ENCODE assay signal across 7 cellular contexts in the genomic region with DNA sequence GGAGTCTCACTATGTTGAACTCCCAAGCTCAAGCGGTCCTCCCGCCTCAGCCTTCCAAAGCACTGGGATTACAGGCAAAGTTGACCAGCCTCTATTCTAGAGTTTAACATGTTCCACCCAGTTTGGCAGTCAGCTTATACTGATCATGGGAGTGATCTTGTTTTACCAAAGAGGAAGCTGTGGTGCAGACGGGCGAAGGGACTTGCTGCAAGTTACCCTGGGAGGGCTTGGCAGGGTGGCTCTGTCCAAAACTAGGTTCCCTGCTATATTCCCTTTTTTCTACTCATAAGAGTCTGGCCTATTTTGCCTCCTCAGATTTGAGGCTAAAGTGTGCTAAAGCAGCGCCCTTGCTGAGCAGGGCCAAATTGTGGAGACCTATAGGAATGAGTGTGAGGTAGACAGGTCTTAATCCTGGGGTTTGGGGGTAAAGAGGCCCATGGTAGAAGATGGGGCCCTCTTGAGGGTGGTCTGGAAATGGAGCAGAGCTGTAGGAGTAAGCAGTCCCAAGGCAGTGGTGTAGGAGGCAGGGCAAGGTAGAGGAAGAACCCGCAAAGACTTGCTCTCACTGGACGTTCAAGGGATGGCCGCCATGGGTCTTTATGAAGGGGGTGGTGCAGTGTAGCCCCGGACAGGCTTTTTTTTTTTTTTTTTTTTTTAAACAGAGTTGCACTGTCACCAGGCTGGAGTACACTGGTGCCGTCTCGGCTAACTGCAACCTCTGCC. TPM values are rescaled to one million over a fixed set of nuclear protein-coding genes. Genes with fewer than 3 reads are reported as not detected.
DNase-seq lines count a peak whose midpoint lies in the region; ATAC-seq and TF ChIP-seq lines count a peak whose summit lies in the region.
"Had no signal": no experiment of that assay in that cellular context is flagged by ENCODE, and none has a peak within 500 bp of the region (broad histone marks: within the 10 kb centered on the region; RNA-seq: fewer than 3 reads in every experiment).

No MANE protein-coding gene starts in this region.

- H3K36me3 Mint-ChIP-seq in activated naive CD4-positive, alpha-beta T cell treated with anti-CD3 and anti-CD28 coated beads, Interleukin-2, amount 10 ng/mL, durations not matched to agents 7 days and 5 days, result peaks cover 56% of the 10 kb centered on the region
- peaks cover 88% of the 10 kb centered on the region for H3K36me3 Mint-ChIP-seq in activated T-helper 17 cell treated with anti-CD3 and anti-CD28 coated beads, Interleukin-2, amount 50 U/mL, for 72 hours (ENCODE audit: low read depth)
- peaks cover 58 to 62% of the 10 kb centered on the region in 2 donors for H3K36me3 Mint-ChIP-seq in stimulated activated naive B cell treated with anti-CD40 and anti-IgM and Interleukin-4, amounts not matched to agents 10 μg/mL and 1 μg/mL and 100 μg/mL, for 72 hours

- TF ChIP-seq CTCF in GM10248 (IDR thresholded peaks at IDR 0.05; ENCODE audit: control extremely low read depth, extremely low read depth, low read depth, missing control alignments), result no peak

- POLR2A ChIA-PET in GM10248 (lab: Yijun Ruan, JAX), result interaction anchor here (0.6 to 2.6 kb wide), 3 partner anchors 10 to 619 kb away, joined by 6 to 10 read pairs (median 7); no protein-coding TSS in a partner anchor

- H3K4me3 Mint-ChIP-seq in activated naive CD4-positive, alpha-beta T cell treated with anti-CD3 and anti-CD28 coated beads, Interleukin-2, amount 10 ng/mL, durations not matched to agents 7 days and 5 days, result peak overlapping the region; percentile 14
- peak overlapping the region; percentile 90 for H3K4me3 Mint-ChIP-seq in activated T-helper 17 cell treated with anti-CD3 and anti-CD28 coated beads, Interleukin-2, amount 50 U/mL, for 72 hours
- peak overlapping the region; percentile 85 to 92 for H3K4me3 Mint-ChIP-seq in stimulated activated naive B cell treated with anti-CD40 and anti-IgM and Interleukin-4, amounts not matched to agents 10 μg/mL and 1 μg/mL and 100 μg/mL, for 72 hours

- no peaks in the 10 kb centered on the region for H3K9me3 Mint-ChIP-seq in activated naive CD4-positive, alpha-beta T cell treated with anti-CD3 and anti-CD28 coated beads, Interleukin-2, amount 10 ng/mL, durations not matched to agents 7 days and 5 days
- no peaks in the 10 kb centered on the region for H3K9me3 Mint-ChIP-seq in activated T-helper 17 cell treated with anti-CD3 and anti-CD28 coated beads, Interleukin-2, amount 50 U/mL, for 72 hours
- H3K9me3 Mint-ChIP-seq in stimulated activated naive B cell treated with anti-CD40 and anti-IgM and Interleukin-4, amounts not matched to agents 10 μg/mL and 1 μg/mL and 100 μg/mL, for 72 hours, result no peaks in the 10 kb centered on the region

- ATAC-seq in activated T-helper 17 cell treated with anti-CD3 and anti-CD28 coated beads, Interleukin-2, amount 50 U/mL, for 72 hours (replicated peaks), result no peak
- ATAC-seq in stimulated activated naive B cell treated with anti-CD40 and anti-IgM and Interleukin-4, amounts not matched to agents 10 μg/mL and 1 μg/mL and 100 μg/mL, for 72 hours (replicated peaks), result no peak
- ATAC-seq in GM18868 (IDR thresholded peaks at IDR 0.05; ENCODE audit: unreplicated experiment), result no peak

- H3K27ac Mint-ChIP-seq in activated naive CD4-positive, alpha-beta T cell treated with anti-CD3 and anti-CD28 coated beads, Interleukin-2, amount 10 ng/mL, durations not matched to agents 7 days and 5 days, result peak overlapping the region; percentile 56
- peak overlapping the region; percentile 98 for H3K27ac Mint-ChIP-seq in activated T-helper 17 cell treated with anti-CD3 and anti-CD28 coated beads, Interleukin-2, amount 50 U/mL, for 72 hours
- peak overlapping the region; percentile 89 for H3K27ac Mint-ChIP-seq in stimulated activated naive B cell treated with anti-CD40 and anti-IgM and Interleukin-4, amounts not matched to agents 10 μg/mL and 1 μg/mL and 100 μg/mL, for 72 hours

- no peaks in the 10 kb centered on the region for H3K27me3 Mint-ChIP-seq in activated naive CD4-positive, alpha-beta T cell treated with anti-CD3 and anti-CD28 coated beads, Interleukin-2, amount 10 ng/mL, durations not matched to agents 7 days and 5 days
- no peaks in the 10 kb centered on the region for H3K27me3 Mint-ChIP-seq in activated T-helper 17 cell treated with anti-CD3 and anti-CD28 coated beads, Interleukin-2, amount 50 U/mL, for 72 hours
- no peaks in the 10 kb centered on the region for H3K27me3 Mint-ChIP-seq in stimulated activated naive B cell treated with anti-CD40 and anti-IgM and Interleukin-4, amounts not matched to agents 10 μg/mL and 1 μg/mL and 100 μg/mL, for 72 hours

- H3K4me1 Mint-ChIP-seq in activated naive CD4-positive, alpha-beta T cell treated with anti-CD3 and anti-CD28 coated beads, Interleukin-2, amount 10 ng/mL, durations not matched to agents 7 days and 5 days, result peaks cover 69% of the 10 kb centered on the region
- peaks cover 35% of the 10 kb centered on the region for H3K4me1 Mint-ChIP-seq in activated T-helper 17 cell treated with anti-CD3 and anti-CD28 coated beads, Interleukin-2, amount 50 U/mL, for 72 hours
- peaks cover 40 to 69% of the 10 kb centered on the region in 2 donors for H3K4me1 Mint-ChIP-seq in stimulated activated naive B cell treated with anti-CD40 and anti-IgM and Interleukin-4, amounts not matched to agents 10 μg/mL and 1 μg/mL and 100 μg/mL, for 72 hours

- CTCF ChIA-PET in activated naive CD4-positive, alpha-beta T cell treated with anti-CD3 and anti-CD28 coated beads, Interleukin-2, amount 10 ng/mL, durations not matched to agents 7 days and 5 days (lab: Charles Lee), result interaction anchor here (1.1 to 3.0 kb wide), 2 partner anchors 9 to 71 kb away, joined by 3 to 18 read pairs; no protein-coding TSS in a partner anchor
- CTCF ChIA-PET in GM10248 (lab: Yijun Ruan, JAX), result interaction anchor here (0.6 to 7.3 kb wide), 6 partner anchors 10 to 94 kb away, joined by 3 to 33 read pairs (median 4); no protein-coding TSS in a partner anchor

- DNase-seq in activated naive CD4-positive, alpha-beta T cell treated with anti-CD3 and anti-CD28 coated beads, Interleukin-2, amount 10 ng/mL, durations not matched to agents 7 days and 5 days, result no peak
- no peak for DNase-seq in activated naive CD4-positive, alpha-beta T cell treated with anti-CD3 and anti-CD28 coated beads, Interleukin-2, amount 50 U/mL, for 16 hours
- no peak for DNase-seq in stimulated activated naive B cell treated with anti-CD40 and anti-IgM and Interleukin-4, amounts not matched to agents 10 μg/mL and 1 μg/mL and 100 μg/mL, for 72 hours
- DNase-seq in GM10248 (ENCODE audit: extremely low spot score), result no peak
- DNase-seq: brain microvascular endothelial cell had no signal

RNA-seq across cellular contexts. Expression of a gene that starts 3.3 kb away (rescaled TPM):
- 1,000 to 10,000 TPM; 3,531 to 4,049 TPM for total RNA-seq in activated T-helper 17 cell treated with anti-CD3 and anti-CD28 coated beads, Interleukin-2, amount 50 U/mL, for 72 hours

RNA-seq across cellular contexts. Expression of a gene that starts 13.7 kb away (rescaled TPM):
- under 1 TPM; 0.22 to 0.98 TPM for total RNA-seq in activated T-helper 17 cell treated with anti-CD3 and anti-CD28 coated beads, Interleukin-2, amount 50 U/mL, for 72 hours

RNA-seq across cellular contexts. Expression of a gene that starts 18.5 kb away (rescaled TPM):
- not detected for total RNA-seq in activated T-helper 17 cell treated with anti-CD3 and anti-CD28 coated beads, Interleukin-2, amount 50 U/mL, for 72 hours

RNA-seq across cellular contexts. Expression of a gene that starts 18.9 kb away (rescaled TPM):
- not detected for total RNA-seq in activated T-helper 17 cell treated with anti-CD3 and anti-CD28 coated beads, Interleukin-2, amount 50 U/mL, for 72 hours

RNA-seq across cellular contexts. Expression of a gene that starts 19.6 kb away (rescaled TPM):
- total RNA-seq in activated T-helper 17 cell treated with anti-CD3 and anti-CD28 coated beads, Interleukin-2, amount 50 U/mL, for 72 hours, result 100 to 1,000 TPM; 255 to 337 TPM

Comparison
In these comparisons a context has a peak if more than half of its experiments do, and no peak if none do; other contexts are left out.
1. H3K4me3 Mint-ChIP-seq: peak in every context shown above with its lines; median percentile 90 in activated T-helper 17 cell treated with anti-CD3 and anti-CD28 coated beads, Interleukin-2, amount 50 U/mL, for 72 hours; 88 in stimulated activated naive B cell treated with anti-CD40 and anti-IgM and Interleukin-4, amounts not matched to agents 10 μg/mL and 1 μg/mL and 100 μg/mL, for 72 hours; 14 in activated naive CD4-positive, alpha-beta T cell treated with anti-CD3 and anti-CD28 coated beads, Interleukin-2, amount 10 ng/mL, durations not matched to agents 7 days and 5 days.